ENCODE assay signal across 8 cellular contexts in genomic region chr10:3472705-3473078, GRCh38.
DNase-seq lines count a peak whose midpoint lies in the region; ATAC-seq, FAIRE-seq and TF ChIP-seq lines count a peak whose summit lies in the region.

No MANE protein-coding gene starts in this region.

- no peaks in the 10 kb centered on the region for H3K27me3 ChIP-seq in A673 (replicated peaks; ENCODE audit: insufficient read depth, low read depth, low read length, poor library complexity)
- H3K27me3 ChIP-seq in mucosa of rectum (ENCODE audit: control insufficient read depth in 2 of 2, insufficient read depth in 2 of 2, low read length in 2 of 2): no peaks in the 10 kb centered on the region
- no peaks in the 10 kb centered on the region for H3K27me3 ChIP-seq in H9 (ENCODE audit: insufficient read depth, low read length)

- peak; percentile 68 for FAIRE-seq in colon (lab: Jason Lieb, UNC)

- no peaks in the 10 kb centered on the region for H3K36me3 Mint-ChIP-seq in H9 (ENCODE audit: insufficient read depth in 1 of 3, low read depth in 3 of 3)

- H3K4me1 ChIP-seq in A673 (ENCODE audit: insufficient read depth, low read length, poor library complexity, severe bottlenecking) (peaks cover 44% of the 10 kb centered on the region), mucosa of rectum (ENCODE audit: control insufficient read depth in 2 of 2, insufficient read depth in 2 of 2, low read length in 2 of 2) (peaks cover 7 to 14% of the 10 kb centered on the region in 2 donors), H9 (ENCODE audit: insufficient read depth, low read length) (no peaks in the 10 kb centered on the region; the same call in 1 of the 2 replicates)

- no peaks in the 10 kb centered on the region for H4K20me1 ChIP-seq in H9 (ENCODE audit: control insufficient read depth, insufficient read depth, insufficient read length)

- H3T11ph ChIP-seq in H9 (ENCODE audit: low read length): no peak overlapping the region

- no peak overlapping the region for H4K8ac ChIP-seq in H9 (replicated peaks; ENCODE audit: insufficient read length, low read depth, low read length)

- H3K4me3 ChIP-seq in A673 (ENCODE audit: low read depth, low read length, poor library complexity, severe bottlenecking): peak overlapping the region; percentile 15
- peak overlapping the region; percentile 59 to 73 for H3K4me3 ChIP-seq in mucosa of rectum (ENCODE audit: low read length in 2 of 2)

- no CpG with 5 or more reads among the region's 5 CpGs for WGBS in H9 (ENCODE audit: extremely low coverage, insufficient read length, low lambda C conversion rate)

- TF ChIP-seq CTCF in A673 (conservative IDR thresholded peaks at IDR 0.05; ENCODE audit: low read depth, low read length) (no peak), H9 (conservative IDR thresholded peaks at IDR 0.05) (no peak)

- ATAC-seq in HG02973 (IDR thresholded peaks at IDR 0.05; ENCODE audit: unreplicated experiment) (no peak), HG02840 (IDR thresholded peaks at IDR 0.05; ENCODE audit: low FRiP score, unreplicated experiment) (no peak)

- no peak overlapping the region for H2BK120ac ChIP-seq in H9 (ENCODE audit: low read depth, low read length, poor library complexity, severe bottlenecking)

- no peak overlapping the region for H2BK5ac ChIP-seq in H9 (ENCODE audit: insufficient read length, low read length)

- intact Hi-C loops in A673 (cut with micrococcal nuclease; ENCODE audit: unreplicated experiment): no loop called here

- H3K4ac ChIP-seq in H9 (ENCODE audit: low read depth, low read length): no peak overlapping the region

- no peak overlapping the region for H3K4me3 Mint-ChIP-seq in H9

- no peak overlapping the region for H4K91ac ChIP-seq in H9 (ENCODE audit: insufficient read length, low read depth, low read length)

- H3K23ac ChIP-seq in H9 (ENCODE audit: insufficient read length, low read depth, low read length): no peak overlapping the region

- peaks cover 0 to 2% of the 10 kb centered on the region in 2 experiments; a peak in 1 of 5 replicates for H3K9me3 Mint-ChIP-seq in H9

- H3K27ac ChIP-seq in A673 (ENCODE audit: low read depth, low read length, poor library complexity, severe bottlenecking): peak overlapping the region; percentile 61
- H3K27ac ChIP-seq in mucosa of rectum (ENCODE audit: low read depth in 2 of 2, low read length in 2 of 2): peak overlapping the region; percentile 79
- no peak overlapping the region for H3K27ac ChIP-seq in H9 (ENCODE audit: insufficient read length, low read depth, low read length)

- H2AK5ac ChIP-seq in H9 (ENCODE audit: insufficient read length, low read length): no peak overlapping the region

- DNase-seq in A673 (ENCODE audit: low spot score) (peak; percentile 63), LHCN-M2 (ENCODE audit: low read depth) (peak; percentile 31), NCI-H2227 treated with DMSO at 0.1 percent for 48 hours (lab: John Stamatoyannopoulos, UW) (no peak), H9 (no peak)

- H3K79me2 ChIP-seq in H9 (ENCODE audit: insufficient read depth, low read length): no peaks in the 10 kb centered on the region

- H3K9me3 ChIP-seq in A673 (ENCODE audit: low read depth, low read length, poor library complexity, severe bottlenecking) (no peaks in the 10 kb centered on the region), mucosa of rectum (ENCODE audit: control insufficient read depth in 2 of 2, low read length in 2 of 2) (no peaks in the 10 kb centered on the region), H9 (ENCODE audit: control insufficient read depth, low read depth, low read length) (no peaks in the 10 kb centered on the region)

- H3K18ac ChIP-seq in H9 (ENCODE audit: insufficient read length, low read depth, low read length): no peak overlapping the region

- no peaks in the 10 kb centered on the region for H3K23me2 ChIP-seq in H9 (ENCODE audit: insufficient read length, low read depth, low read length, poor library complexity, severe bottlenecking)

- no peak overlapping the region for H3K56ac ChIP-seq in H9 (ENCODE audit: insufficient read length, low read depth, low read length)

- H2BK20ac ChIP-seq in H9 (ENCODE audit: low read depth, low read length, poor library complexity, severe bottlenecking): no peak overlapping the region

- no TSS peak for BruUV-seq in A673 (replicated peaks; lab: Mats Ljungman, UMichigan)

- POLR2A ChIA-PET in A673 (lab: Charles Lee; ENCODE audit: low non-redundant PET): no interaction called here

- H3K14ac ChIP-seq in H9 (ENCODE audit: insufficient read depth, low read length): no peak overlapping the region

- peaks cover 25 to 59% of the 10 kb centered on the region in 2 experiments for H3K4me1 Mint-ChIP-seq in H9

- H3K27ac Mint-ChIP-seq in H9: no peak overlapping the region

- H3K79me1 ChIP-seq in H9 (ENCODE audit: insufficient read depth, low read depth, low read length, poor library complexity, severe bottlenecking): no peaks in the 10 kb centered on the region

- no peaks in the 10 kb centered on the region for H3K27me3 Mint-ChIP-seq in H9 (ENCODE audit: low read depth)

- H3K36me3 ChIP-seq in A673 (ENCODE audit: insufficient read depth, low read length, poor library complexity, severe bottlenecking) (no peaks in the 10 kb centered on the region), mucosa of rectum (ENCODE audit: control insufficient read depth in 2 of 2, insufficient read depth in 2 of 2, low read length in 2 of 2) (no peaks in the 10 kb centered on the region)

- H3K9ac ChIP-seq in mucosa of rectum (ENCODE audit: low read depth in 1 of 2, low read length in 2 of 2): peak overlapping the region; percentile 45 to 63
- H3K9ac ChIP-seq in H9 (ENCODE audit: extremely low read depth, insufficient read length, low read length): no peak overlapping the region

- H3K4me2 ChIP-seq in H9 (ENCODE audit: insufficient read depth, insufficient read length, low read length): no peak overlapping the region

- CTCF ChIA-PET in A673 (lab: Charles Lee): interaction anchor here (0.7 kb wide), 1 partner anchor 14 kb away, joined by 8 read pairs; no protein-coding TSS in a partner anchor

- H2BK12ac ChIP-seq in H9 (ENCODE audit: insufficient read length, low read depth, low read length): no peak overlapping the region

- no peak overlapping the region for H4K5ac ChIP-seq in H9 (ENCODE audit: insufficient read length, low read depth, low read length)

- H2BK15ac ChIP-seq in H9 (ENCODE audit: low read depth, low read length): no peak overlapping the region

- H2AFZ ChIP-seq in H9 (ENCODE audit: low read length): no peak overlapping the region

Comparison
In these comparisons a context has a peak if more than half of its experiments do, and no peak if none do; other contexts are left out.
1. DNase-seq: peak in A673 (single experiment) and LHCN-M2 (single experiment); none in NCI-H2227 treated with DMSO at 0.1 percent for 48 hours (single experiment) and H9 (single experiment).